ENCODE assay signal across 8 cellular contexts in the genomic region with DNA sequence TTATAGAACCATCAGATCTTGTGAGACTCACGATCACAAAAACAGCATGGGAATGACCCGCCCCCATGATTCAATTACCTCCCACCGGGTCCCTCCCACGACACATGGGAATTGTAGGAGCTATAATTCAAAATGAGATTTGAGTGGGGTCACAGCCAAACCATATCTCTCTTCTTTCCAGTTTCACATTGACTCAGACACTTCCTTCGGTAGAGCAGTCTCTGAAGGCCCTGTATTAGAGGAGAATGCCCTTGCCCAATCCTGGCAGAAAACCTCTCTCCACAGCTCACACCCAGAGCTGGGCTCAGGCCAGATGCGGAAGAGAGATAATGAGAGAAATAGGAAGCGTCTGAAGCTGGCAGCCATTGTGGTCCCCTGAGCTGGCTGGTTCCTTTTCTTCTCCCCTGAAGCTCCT.
DNase-seq lines count a peak whose midpoint lies in the region; ATAC-seq and TF ChIP-seq lines count a peak whose summit lies in the region.

No MANE protein-coding gene starts in this region.

- H3K14ac ChIP-seq in mesenchymal stem cell (ENCODE audit: low read length in 2 of 2): no peak overlapping the region

- H2BK5ac ChIP-seq in mesenchymal stem cell (ENCODE audit: low read depth, low read length, poor library complexity, severe bottlenecking): no peak overlapping the region

- H2AFZ ChIP-seq in mesenchymal stem cell (ENCODE audit: low read depth, low read length): no peak overlapping the region

- no peaks in the 10 kb centered on the region for H3K36me3 ChIP-seq in HEK293 (ENCODE audit: control insufficient read depth in 2 of 2, insufficient read depth in 1 of 2, low read length in 2 of 2)
- no peaks in the 10 kb centered on the region for H3K36me3 ChIP-seq in mesenchymal stem cell (ENCODE audit: control insufficient read depth in 1 of 2, insufficient read depth in 2 of 2, low read depth in 1 of 2, low read length in 2 of 2)
- H3K36me3 ChIP-seq in endodermal cell (ENCODE audit: control insufficient read depth, insufficient read depth, low read length): no peaks in the 10 kb centered on the region

- H3K23ac ChIP-seq in mesenchymal stem cell (ENCODE audit: low read length in 2 of 2): no peak overlapping the region

- H3K9me3 Mint-ChIP-seq in natural killer cell treated with Interleukin-12 subunit alpha and Interleukin-12 subunit beta and Interleukin-15 and Interleukin-18, amount 100 ng/mL, for 72 hours: no peaks in the 10 kb centered on the region
- H3K9me3 Mint-ChIP-seq in endodermal cell: no peaks in the 10 kb centered on the region

- no peak overlapping the region for H2BK120ac ChIP-seq in mesenchymal stem cell (ENCODE audit: low read depth, low read length)

- H3K4ac ChIP-seq in mesenchymal stem cell (ENCODE audit: low read depth in 1 of 2, low read length in 2 of 2): no peak overlapping the region

- H3K79me1 ChIP-seq in mesenchymal stem cell (replicated peaks; ENCODE audit: low read length, poor library complexity, severe bottlenecking): no peaks in the 10 kb centered on the region

- WGBS in mesenchymal stem cell: 88% methylated on average over 4 of the region's 7 CpGs
- WGBS in endodermal cell (ENCODE audit: insufficient coverage in 1 of 2, insufficient read length in 1 of 2), 2 experiments: 96 to 100% methylated on average over 3 to 6 of the region's 7 CpGs

- H3K4me3 Mint-ChIP-seq in natural killer cell treated with Interleukin-12 subunit alpha and Interleukin-12 subunit beta and Interleukin-15 and Interleukin-18, amount 100 ng/mL, for 72 hours: no peak overlapping the region
- no peak overlapping the region for H3K4me3 Mint-ChIP-seq in endodermal cell

- no peak overlapping the region for H2BK12ac ChIP-seq in mesenchymal stem cell (ENCODE audit: low read length in 2 of 2)

- peak; percentile 80 for ATAC-seq in GM18907 (IDR thresholded peaks at IDR 0.05; ENCODE audit: unreplicated experiment)
- peak; percentile 69 to 72 for ATAC-seq in natural killer cell treated with Interleukin-12 subunit alpha and Interleukin-12 subunit beta and Interleukin-15 and Interleukin-18, amount 100 ng/mL, for 72 hours

- H3K4me1 ChIP-seq in HEK293 (ENCODE audit: control insufficient read depth, insufficient read depth, low read length): no peaks in the 10 kb centered on the region
- H3K4me1 ChIP-seq in mesenchymal stem cell (ENCODE audit: control insufficient read depth, insufficient read depth, low read depth, low read length): peaks cover 13% of the 10 kb centered on the region
- peaks cover 3% of the 10 kb centered on the region for H3K4me1 ChIP-seq in endodermal cell (ENCODE audit: control insufficient read depth, insufficient read depth, low read length)

- H3K4me3 ChIP-seq in HEK293 (ENCODE audit: low read depth, low read length) (no peak overlapping the region), mesenchymal stem cell (ENCODE audit: insufficient read depth in 1 of 2, low read depth in 1 of 2, low read length in 2 of 2) (no peak overlapping the region), endodermal cell (ENCODE audit: low read length) (no peak overlapping the region)

- peaks cover 4 to 9% of the 10 kb centered on the region in 2 donors for H3K27me3 Mint-ChIP-seq in natural killer cell treated with Interleukin-12 subunit alpha and Interleukin-12 subunit beta and Interleukin-15 and Interleukin-18, amount 100 ng/mL, for 72 hours
- peaks cover 21% of the 10 kb centered on the region for H3K27me3 Mint-ChIP-seq in endodermal cell (ENCODE audit: insufficient read depth)

- POLR2A ChIA-PET in HEK293 (lab: Yijun Ruan, JAX): no interaction called here

- H3K4me1 Mint-ChIP-seq in natural killer cell treated with Interleukin-12 subunit alpha and Interleukin-12 subunit beta and Interleukin-15 and Interleukin-18, amount 100 ng/mL, for 72 hours (ENCODE audit: low read depth in 2 of 2): peaks cover 8 to 16% of the 10 kb centered on the region in 2 donors
- H3K4me1 Mint-ChIP-seq in endodermal cell: peaks cover 2% of the 10 kb centered on the region

- no peak overlapping the region for H4K8ac ChIP-seq in mesenchymal stem cell (ENCODE audit: low read length)

- no peak overlapping the region for H2BK15ac ChIP-seq in mesenchymal stem cell (ENCODE audit: low read depth, poor library complexity, severe bottlenecking)

- H3K36me3 Mint-ChIP-seq in natural killer cell treated with Interleukin-12 subunit alpha and Interleukin-12 subunit beta and Interleukin-15 and Interleukin-18, amount 100 ng/mL, for 72 hours: no peaks in the 10 kb centered on the region
- H3K36me3 Mint-ChIP-seq in endodermal cell (ENCODE audit: low read depth): no peaks in the 10 kb centered on the region

- no peak overlapping the region for H2AK5ac ChIP-seq in mesenchymal stem cell (ENCODE audit: low read length, severe bottlenecking)

- no peak overlapping the region for H3K4me2 ChIP-seq in mesenchymal stem cell (ENCODE audit: low read length, poor library complexity, severe bottlenecking)

- H3K27ac Mint-ChIP-seq in natural killer cell treated with Interleukin-12 subunit alpha and Interleukin-12 subunit beta and Interleukin-15 and Interleukin-18, amount 100 ng/mL, for 72 hours: peak overlapping the region in 1 of 2 donors; percentile 31
- no peak overlapping the region for H3K27ac Mint-ChIP-seq in endodermal cell

- DNase-seq in NCI-H226 (peak; percentile 14), SW 1271 (lab: John Stamatoyannopoulos, UW) (no peak), NCI-H82 (lab: John Stamatoyannopoulos, UW) (no peak), mesenchymal stem cell (no peak), endodermal cell (no peak)
- DNase-seq in natural killer cell treated with Interleukin-12 subunit alpha and Interleukin-12 subunit beta and Interleukin-15 and Interleukin-18, amount 100 ng/mL, for 72 hours (ENCODE audit: low spot score): no peak

- no peaks in the 10 kb centered on the region for H3K9me3 ChIP-seq in HEK293 (ENCODE audit: control insufficient read depth, insufficient read depth, low read depth, low read length)
- no peaks in the 10 kb centered on the region for H3K9me3 ChIP-seq in mesenchymal stem cell (ENCODE audit: control insufficient read depth, low read length)
- no peaks in the 10 kb centered on the region for H3K9me3 ChIP-seq in endodermal cell (ENCODE audit: control insufficient read depth, low read length)

- H3K9ac ChIP-seq in mesenchymal stem cell (ENCODE audit: low read length) (no peak overlapping the region), endodermal cell (ENCODE audit: extremely low read depth, low read length, poor library complexity, severe bottlenecking) (no peak overlapping the region)

- TF ChIP-seq CTCF in HEK293 (tag by site-specific recombination; IDR thresholded peaks at IDR 0.05) (no peak), endodermal cell (conservative IDR thresholded peaks at IDR 0.05) (no peak)

- CTCF ChIA-PET in HEK293 (lab: Yijun Ruan, JAX): interaction anchor here (0.6 to 1.3 kb wide), 6 partner anchors 12 to 1005 kb away, joined by 3 to 8 read pairs (median 4); no protein-coding TSS in a partner anchor

- peaks cover 26 to 28% of the 10 kb centered on the region in 2 experiments for H3K27me3 ChIP-seq in mesenchymal stem cell (ENCODE audit: control insufficient read depth in 1 of 2, insufficient read depth in 1 of 2, low read length in 2 of 2)
- H3K27me3 ChIP-seq in endodermal cell (ENCODE audit: control insufficient read depth, insufficient read depth, low read length, poor library complexity, severe bottlenecking): no peaks in the 10 kb centered on the region

- H3K18ac ChIP-seq in mesenchymal stem cell (ENCODE audit: low read depth in 1 of 2, low read length in 2 of 2): no peak overlapping the region

- H3K27ac ChIP-seq in HEK293 (ENCODE audit: extremely low read depth, low read depth, low read length): no peak overlapping the region
- H3K27ac ChIP-seq in mesenchymal stem cell (ENCODE audit: low read length, poor library complexity, severe bottlenecking): no peak overlapping the region
- H3K27ac ChIP-seq in endodermal cell (ENCODE audit: low read depth, low read length): no peak overlapping the region

- H4K91ac ChIP-seq in mesenchymal stem cell (ENCODE audit: low read length): no peak overlapping the region

TF ChIP-seq in HEK293, 187 proteins besides CTCF, POLR2A, EP300 and RAD21:
- TF ChIP-seq ZNF391 (tag by site-specific recombination; IDR thresholded peaks at IDR 0.05; ENCODE audit: borderline replicate concordance, low read depth) (no peak), ZNF138 (tag by site-specific recombination; IDR thresholded peaks at IDR 0.05; ENCODE audit: borderline replicate concordance) (no peak), ZFP69B (tag by site-specific recombination; IDR thresholded peaks at IDR 0.05) (no peak), ZFHX2 (tag by site-specific recombination; conservative IDR thresholded peaks at IDR 0.05) (peak; percentile 57), EGR2 (tag by site-specific recombination; IDR thresholded peaks at IDR 0.05; ENCODE audit: low read depth) (peak; percentile 61)
- TF ChIP-seq, protein P1, sequence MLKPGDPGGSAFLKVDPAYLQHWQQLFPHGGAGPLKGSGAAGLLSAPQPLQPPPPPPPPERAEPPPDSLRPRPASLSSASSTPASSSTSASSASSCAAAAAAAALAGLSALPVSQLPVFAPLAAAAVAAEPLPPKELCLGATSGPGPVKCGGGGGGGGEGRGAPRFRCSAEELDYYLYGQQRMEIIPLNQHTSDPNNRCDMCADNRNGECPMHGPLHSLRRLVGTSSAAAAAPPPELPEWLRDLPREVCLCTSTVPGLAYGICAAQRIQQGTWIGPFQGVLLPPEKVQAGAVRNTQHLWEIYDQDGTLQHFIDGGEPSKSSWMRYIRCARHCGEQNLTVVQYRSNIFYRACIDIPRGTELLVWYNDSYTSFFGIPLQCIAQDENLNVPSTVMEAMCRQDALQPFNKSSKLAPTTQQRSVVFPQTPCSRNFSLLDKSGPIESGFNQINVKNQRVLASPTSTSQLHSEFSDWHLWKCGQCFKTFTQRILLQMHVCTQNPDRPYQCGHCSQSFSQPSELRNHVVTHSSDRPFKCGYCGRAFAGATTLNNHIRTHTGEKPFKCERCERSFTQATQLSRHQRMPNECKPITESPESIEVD (tag by site-specific recombination; IDR thresholded peaks at IDR 0.05): no peak
